24 cellular contexts compared by ENCODE assay signal in the genomic region with DNA sequence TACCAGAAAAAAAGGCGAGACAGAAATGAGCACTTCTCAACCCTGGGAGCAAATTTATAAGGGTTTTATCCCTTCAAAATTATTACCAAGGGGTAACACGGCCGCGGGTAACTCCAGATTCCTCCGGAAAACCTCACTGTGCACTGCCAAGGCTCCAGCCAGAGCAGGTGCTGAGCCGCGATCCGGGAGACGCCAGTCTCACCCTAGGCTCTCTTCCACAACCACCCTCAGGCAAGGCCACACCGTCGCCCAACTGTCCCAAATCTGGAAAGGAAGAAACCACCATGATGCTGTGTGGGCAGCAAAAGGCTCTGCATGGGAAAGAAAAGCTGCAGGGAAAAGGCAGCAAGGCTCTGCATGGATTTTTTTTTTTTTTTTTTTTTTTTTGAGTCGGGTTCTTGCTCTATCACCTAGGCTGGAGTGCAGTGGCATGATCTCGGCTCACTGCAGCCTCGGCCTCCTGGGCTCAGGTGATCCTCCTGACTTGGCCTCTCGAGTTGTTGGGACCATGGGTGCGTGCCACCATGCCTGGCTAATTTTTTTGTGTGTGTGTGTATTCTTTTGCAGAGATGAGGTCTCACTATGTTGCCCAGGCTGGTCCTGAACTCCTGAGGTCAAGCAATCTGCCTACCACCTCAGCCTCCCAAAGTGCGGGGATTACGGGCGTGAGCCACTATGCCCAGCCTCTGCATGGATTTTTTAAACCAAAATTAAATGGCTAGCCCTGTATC. TPM values are rescaled to one million over a fixed set of nuclear protein-coding genes. Genes with fewer than 3 reads are reported as not detected.
DNase-seq lines count a peak whose midpoint lies in the region; ATAC-seq, FAIRE-seq and TF ChIP-seq lines count a peak whose summit lies in the region.
"Had no signal": no experiment of that assay in that cellular context is flagged by ENCODE, and none has a peak within 500 bp of the region (broad histone marks: within the 10 kb centered on the region; RNA-seq: fewer than 3 reads in every experiment).

No MANE protein-coding gene starts in this region.

- H3K9ac ChIP-seq in neuronal stem cell (ENCODE audit: low read depth, low read length, poor library complexity), result no peak overlapping the region

- H3K4me1 ChIP-seq in neuronal stem cell (ENCODE audit: control insufficient read depth in 2 of 2, insufficient read depth in 1 of 2, low read depth in 1 of 2, low read length in 2 of 2), result peaks cover 0 to 1% of the 10 kb centered on the region in 2 donors

- peak; percentile 55 for FAIRE-seq in urothelium cell line (lab: Jason Lieb, UNC)
- FAIRE-seq: frontal cortex, GM18507, HepG2 had no signal

- no peak overlapping the region for H3K14ac ChIP-seq in neuronal stem cell (ENCODE audit: low read length)

- H3K18ac ChIP-seq in neuronal stem cell (ENCODE audit: low read length), result peak overlapping the region; percentile 73

- H2BK120ac ChIP-seq in neuronal stem cell (ENCODE audit: low read depth, low read length), result no peak overlapping the region

- WGBS in neuronal stem cell (ENCODE audit: extremely low coverage in 2 of 2, insufficient read length in 2 of 2, insufficient replicate concordance in 1 of 2), 2 donors, result no CpG with 5 or more reads among the region's 19 CpGs

- no peak overlapping the region for H2BK15ac ChIP-seq in neuronal stem cell (ENCODE audit: low read length)

- no peak overlapping the region for H4K8ac ChIP-seq in neuronal stem cell (ENCODE audit: low read depth, low read length)

- TF ChIP-seq CTCF in RWPE1 (conservative IDR thresholded peaks at IDR 0.05; ENCODE audit: low read depth), result no peak

- H3K27ac ChIP-seq in RWPE1 (peak overlapping the region; percentile 11; the same call in 1 of the 2 replicates), neuronal stem cell (replicated peaks; ENCODE audit: low read length) (no peak overlapping the region)
- H3K27ac ChIP-seq: dorsolateral prefrontal cortex had no signal

- POLR2A ChIA-PET in RWPE1 (lab: Yijun Ruan, JAX; ENCODE audit: low non-redundant PET), result no interaction called here

- H3K27me3 ChIP-seq in neuronal stem cell (ENCODE audit: control insufficient read depth in 3 of 3, insufficient read depth in 3 of 3, low read depth in 1 of 3, low read length in 3 of 3), result peaks cover 0 to 2% (median 0%) of the 10 kb centered on the region in 3 experiments
- H3K27me3 ChIP-seq: dorsolateral prefrontal cortex had no signal

- intact Hi-C loops in cardiac septum (cut with DNase I), result no loop called here
- intact Hi-C loops in Right ventricle myocardium inferior (cut with DNase I), result no loop called here

- no peak overlapping the region for H2BK12ac ChIP-seq in neuronal stem cell (ENCODE audit: low read length)

- H3K36me3 ChIP-seq in neuronal stem cell (replicated peaks in 1 of 2; ENCODE audit: control insufficient read depth in 2 of 2, insufficient read depth in 2 of 2, low read length in 2 of 2), result peaks cover 14 to 63% of the 10 kb centered on the region in 2 donors

- H3K4me3 ChIP-seq in neuronal stem cell (ENCODE audit: low read length in 2 of 2), result no peak overlapping the region
- H3K4me3 ChIP-seq: dorsolateral prefrontal cortex had no signal

- H2AFZ ChIP-seq in neuronal stem cell (ENCODE audit: low read length), result no peak overlapping the region

- no peak overlapping the region for H3K4me2 ChIP-seq in neuronal stem cell (ENCODE audit: insufficient read depth, low read length, poor library complexity, severe bottlenecking)

- no peak overlapping the region for H3K4ac ChIP-seq in neuronal stem cell (ENCODE audit: low read length)

- H2AK5ac ChIP-seq in neuronal stem cell (ENCODE audit: low read depth, low read length), result no peak overlapping the region

- peaks cover 14% of the 10 kb centered on the region for H3K79me1 ChIP-seq in neuronal stem cell (ENCODE audit: low read depth, low read length)

- ATAC-seq in Right ventricle myocardium inferior, result no peak
- ATAC-seq in GM19328 (IDR thresholded peaks at IDR 0.05; ENCODE audit: unreplicated experiment), result no peak
- ATAC-seq in GM18873 (IDR thresholded peaks at IDR 0.05; ENCODE audit: low FRiP score, unreplicated experiment), result no peak
- ATAC-seq: activated CD4-positive, alpha-beta T cell treated with anti-CD3 and anti-CD28 coated beads for 36 hours; activated CD8-positive, alpha-beta T cell treated with anti-CD3 and anti-CD28 coated beads, Interleukin-2, amount 10 ng/mL, durations not matched to agents 7 days and 5 days; activated naive CD4-positive, alpha-beta T cell treated with anti-CD3 and anti-CD28 coated beads, Interleukin-2, amount 50 U/mL, for 72 hours; HepG2; naive thymus-derived CD8-positive, alpha-beta T cell; stimulated activated naive B cell treated with anti-CD40 and anti-IgM and Interleukin-4, amounts not matched to agents 10 μg/mL and 1 μg/mL and 100 μg/mL, for 72 hours had no signal

- no peak overlapping the region for H4K91ac ChIP-seq in neuronal stem cell (ENCODE audit: low read depth, low read length, poor library complexity)

- H2BK5ac ChIP-seq in neuronal stem cell (ENCODE audit: low read length), result no peak overlapping the region

- CTCF ChIA-PET in RWPE1 (lab: Yijun Ruan, JAX), result interaction anchor here (0.6 kb wide), 1 partner anchor 204 kb away, joined by 3 read pairs; no protein-coding TSS in a partner anchor

- DNase-seq in cardiac septum (ENCODE audit: low spot score) (peak; percentile 60), Right ventricle myocardium inferior (ENCODE audit: missing footprints) (no peak), RWPE1 (ENCODE audit: low spot score) (no peak), neuronal stem cell (ENCODE audit: low spot score) (no peak), urothelium cell line (ENCODE audit: low spot score) (no peak), NCI-H446 treated with DMSO at 0.1 percent for 48 hours (lab: John Stamatoyannopoulos, UW) (no peak)
- DNase-seq: activated CD4-positive, alpha-beta T cell treated with anti-CD3 and anti-CD28 coated beads for 36 hours; activated CD8-positive, alpha-beta T cell treated with anti-CD3 and anti-CD28 coated beads, Interleukin-2, amount 10 ng/mL, durations not matched to agents 7 days and 5 days; amygdala; CD4-positive, CD25-positive, alpha-beta regulatory T cell; dorsolateral prefrontal cortex; kidney glomerular epithelial cell; midbrain; naive thymus-derived CD8-positive, alpha-beta T cell; NCI-H526; nucleus accumbens; stimulated activated naive B cell treated with anti-CD40 and anti-IgM and Interleukin-4, amounts not matched to agents 10 μg/mL and 1 μg/mL and 100 μg/mL, for 72 hours; T-helper 9 cell had no signal

- H3K23ac ChIP-seq in neuronal stem cell (ENCODE audit: low read depth, low read length, poor library complexity), result no peak overlapping the region

- H3K9me3 ChIP-seq in neuronal stem cell (replicated peaks in 1 of 2; ENCODE audit: control insufficient read depth in 2 of 2, insufficient read depth in 1 of 2, low read depth in 1 of 2, low read length in 2 of 2), result peaks cover 14 to 31% of the 10 kb centered on the region in 2 donors

RNA-seq across cellular contexts. Expression of gene MAD1L1, which starts 39.0 kb away (rescaled TPM):
- total RNA-seq in cardiac septum (13.5 TPM), Right ventricle myocardium inferior (19.1 TPM)
- polyA plus RNA-seq in neuronal stem cell (2013, experiment 1 of 2), result 20.0 TPM
- polyA plus RNA-seq in neuronal stem cell (2013, experiment 2 of 2), result 18.9 TPM

RNA-seq across cellular contexts. Expression of gene MRM2, which starts 48.3 kb away (rescaled TPM):
- total RNA-seq in cardiac septum (15.6 TPM), Right ventricle myocardium inferior (20.7 TPM)
- polyA plus RNA-seq in neuronal stem cell (2013, experiment 1 of 2), result 21.4 TPM
- 21.4 TPM for polyA plus RNA-seq in neuronal stem cell (2013, experiment 2 of 2)

RNA-seq across cellular contexts. Expression of gene NUDT1, which starts 48.3 kb away (rescaled TPM):
- total RNA-seq in cardiac septum (9.6 TPM), Right ventricle myocardium inferior (13.6 TPM)
- polyA plus RNA-seq in neuronal stem cell (2013, experiment 1 of 2), result 46.7 TPM
- 46.4 TPM for polyA plus RNA-seq in neuronal stem cell (2013, experiment 2 of 2)
